In the genomic region with DNA sequence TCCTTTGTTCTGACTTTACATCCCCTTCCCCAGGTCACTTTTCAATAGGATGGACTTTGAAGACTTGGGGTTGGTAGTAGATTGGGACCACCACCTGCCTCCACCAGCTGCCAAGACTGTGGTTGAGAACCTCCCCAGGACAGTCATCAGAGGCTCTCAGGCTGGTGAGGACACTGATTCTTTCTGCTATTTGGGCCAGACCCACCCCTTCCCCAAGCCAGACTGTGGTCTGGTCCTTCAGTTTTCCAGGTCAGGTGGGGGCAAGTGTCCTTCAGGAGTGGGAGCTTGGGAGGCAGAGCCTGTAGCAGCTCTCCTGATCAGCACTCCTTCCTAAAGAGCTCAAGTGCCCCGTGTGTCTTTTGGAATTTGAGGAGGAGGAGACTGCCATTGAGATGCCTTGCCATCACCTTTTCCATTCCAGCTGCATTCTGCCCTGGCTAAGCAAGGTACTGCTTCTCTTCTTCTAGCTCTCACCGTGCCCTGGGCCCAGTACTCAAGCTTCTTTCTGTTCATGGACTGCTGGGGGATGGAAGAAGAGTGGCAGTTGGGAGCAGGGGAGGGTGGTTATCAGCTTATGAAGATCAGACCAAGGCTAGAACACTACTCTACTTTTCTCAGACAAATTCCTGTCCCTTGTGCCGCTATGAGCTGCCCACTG, we compare ENCODE assay signal across 1 cellular context.
TF ChIP-seq lines count a peak whose summit lies in the region.

No MANE protein-coding gene starts in this region.

TF ChIP-seq in A549, 52 proteins besides CTCF, POLR2A, EP300 and RAD21 (continued from another document):
- TF ChIP-seq EHMT2 (IDR thresholded peaks at IDR 0.05; ENCODE audit: low read depth) (no peak), PHF8 (IDR thresholded peaks at IDR 0.05; ENCODE audit: borderline replicate concordance, low read depth) (no peak)
TF ChIP-seq in A549: peak in this region for 0.
